In the genomic region with DNA sequence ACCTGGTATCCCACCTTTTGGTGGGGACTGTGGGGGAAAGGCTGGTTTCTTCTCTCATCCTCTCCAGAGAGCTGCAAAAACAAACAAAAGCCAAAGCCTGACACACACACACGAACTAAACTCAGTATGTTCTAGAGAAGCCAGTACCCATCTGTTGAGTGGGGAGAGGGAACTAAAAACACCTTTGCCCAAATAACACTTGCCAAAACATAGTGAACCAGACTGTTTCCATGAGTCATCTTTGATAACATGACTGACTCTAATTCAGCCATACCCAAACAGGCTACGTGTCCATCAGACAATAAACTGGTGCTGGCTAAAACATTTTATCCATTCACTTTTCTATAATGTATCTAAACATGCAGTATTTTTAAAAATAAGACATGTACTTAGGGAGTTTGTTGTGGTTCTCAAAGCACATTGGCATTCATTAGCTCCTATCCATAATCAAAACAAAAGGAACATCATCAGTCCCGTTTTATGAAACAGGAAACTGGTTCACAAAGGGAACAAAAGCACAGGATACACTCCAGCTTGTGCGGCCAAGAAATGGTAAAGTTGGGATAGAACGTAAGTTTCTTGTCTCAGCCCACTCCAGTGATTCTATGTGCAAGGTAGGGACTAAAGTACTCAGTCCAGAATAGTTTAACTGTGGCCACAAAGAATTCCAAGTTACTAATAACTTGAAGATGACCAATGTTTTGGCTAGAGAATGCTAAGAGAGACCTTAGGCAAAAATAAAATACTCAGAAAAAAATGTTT, we compare ENCODE assay signal across 1 cellular context.
A peak's percentile ranks its signal among the peaks of the same experiment; 100 is the strongest.
TF ChIP-seq lines count a peak whose summit lies in the region.

No MANE protein-coding gene starts in this region.

TF ChIP-seq in K562, 482 proteins besides CTCF, POLR2A, EP300 and RAD21:
- TF ChIP-seq RBM34 (IDR thresholded peaks at IDR 0.05; ENCODE audit: borderline replicate concordance, insufficient read depth, low read length) (no peak), ZNF121 (CRISPR knock-in tag; conservative IDR thresholded peaks at IDR 0.05) (no peak), L3MBTL2 (IDR thresholded peaks at IDR 0.05) (no peak), FOSL1 (tag; conservative IDR thresholded peaks at IDR 0.05) (peak; percentile 73), ZNF140 (CRISPR knock-in tag; IDR thresholded peaks at IDR 0.05) (no peak), RB1 (IDR thresholded peaks at IDR 0.05; ENCODE audit: low read depth) (no peak), JUND (IDR thresholded peaks at IDR 0.05; ENCODE audit: borderline replicate concordance, low read depth, low read length) (peak; percentile 51; the same call in 1 of the 2 replicates), JUND (tag; IDR thresholded peaks at IDR 0.05; ENCODE audit: borderline replicate concordance, low read depth, low read length) (peak; percentile 52; the same call in 2 of the 3 replicates)
- TF ChIP-seq, protein P1, sequence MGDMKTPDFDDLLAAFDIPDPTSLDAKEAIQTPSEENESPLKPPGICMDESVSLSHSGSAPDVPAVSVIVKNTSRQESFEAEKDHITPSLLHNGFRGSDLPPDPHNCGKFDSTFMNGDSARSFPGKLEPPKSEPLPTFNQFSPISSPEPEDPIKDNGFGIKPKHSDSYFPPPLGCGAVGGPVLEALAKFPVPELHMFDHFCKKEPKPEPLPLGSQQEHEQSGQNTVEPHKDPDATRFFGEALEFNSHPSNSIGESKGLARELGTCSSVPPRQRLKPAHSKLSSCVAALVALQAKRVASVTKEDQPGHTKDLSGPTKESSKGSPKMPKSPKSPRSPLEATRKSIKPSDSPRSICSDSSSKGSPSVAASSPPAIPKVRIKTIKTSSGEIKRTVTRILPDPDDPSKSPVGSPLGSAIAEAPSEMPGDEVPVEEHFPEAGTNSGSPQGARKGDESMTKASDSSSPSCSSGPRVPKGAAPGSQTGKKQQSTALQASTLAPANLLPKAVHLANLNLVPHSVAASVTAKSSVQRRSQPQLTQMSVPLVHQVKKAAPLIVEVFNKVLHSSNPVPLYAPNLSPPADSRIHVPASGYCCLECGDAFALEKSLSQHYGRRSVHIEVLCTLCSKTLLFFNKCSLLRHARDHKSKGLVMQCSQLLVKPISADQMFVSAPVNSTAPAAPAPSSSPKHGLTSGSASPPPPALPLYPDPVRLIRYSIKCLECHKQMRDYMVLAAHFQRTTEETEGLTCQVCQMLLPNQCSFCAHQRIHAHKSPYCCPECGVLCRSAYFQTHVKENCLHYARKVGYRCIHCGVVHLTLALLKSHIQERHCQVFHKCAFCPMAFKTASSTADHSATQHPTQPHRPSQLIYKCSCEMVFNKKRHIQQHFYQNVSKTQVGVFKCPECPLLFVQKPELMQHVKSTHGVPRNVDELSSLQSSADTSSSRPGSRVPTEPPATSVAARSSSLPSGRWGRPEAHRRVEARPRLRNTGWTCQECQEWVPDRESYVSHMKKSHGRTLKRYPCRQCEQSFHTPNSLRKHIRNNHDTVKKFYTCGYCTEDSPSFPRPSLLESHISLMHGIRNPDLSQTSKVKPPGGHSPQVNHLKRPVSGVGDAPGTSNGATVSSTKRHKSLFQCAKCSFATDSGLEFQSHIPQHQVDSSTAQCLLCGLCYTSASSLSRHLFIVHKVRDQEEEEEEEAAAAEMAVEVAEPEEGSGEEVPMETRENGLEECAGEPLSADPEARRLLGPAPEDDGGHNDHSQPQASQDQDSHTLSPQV (IDR thresholded peaks at IDR 0.05): 0 out of 2 replicates have a peak, but pooled peaks have one; percentile 36
- TF ChIP-seq, protein P2, sequence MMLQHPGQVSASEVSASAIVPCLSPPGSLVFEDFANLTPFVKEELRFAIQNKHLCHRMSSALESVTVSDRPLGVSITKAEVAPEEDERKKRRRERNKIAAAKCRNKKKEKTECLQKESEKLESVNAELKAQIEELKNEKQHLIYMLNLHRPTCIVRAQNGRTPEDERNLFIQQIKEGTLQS (IDR thresholded peaks at IDR 0.05): peak; percentile 41; the same call in 1 of the 2 replicates
- TF ChIP-seq, protein P2 (CRISPR knock-in tag; conservative IDR thresholded peaks at IDR 0.05): no peak
- TF ChIP-seq, protein P3, sequence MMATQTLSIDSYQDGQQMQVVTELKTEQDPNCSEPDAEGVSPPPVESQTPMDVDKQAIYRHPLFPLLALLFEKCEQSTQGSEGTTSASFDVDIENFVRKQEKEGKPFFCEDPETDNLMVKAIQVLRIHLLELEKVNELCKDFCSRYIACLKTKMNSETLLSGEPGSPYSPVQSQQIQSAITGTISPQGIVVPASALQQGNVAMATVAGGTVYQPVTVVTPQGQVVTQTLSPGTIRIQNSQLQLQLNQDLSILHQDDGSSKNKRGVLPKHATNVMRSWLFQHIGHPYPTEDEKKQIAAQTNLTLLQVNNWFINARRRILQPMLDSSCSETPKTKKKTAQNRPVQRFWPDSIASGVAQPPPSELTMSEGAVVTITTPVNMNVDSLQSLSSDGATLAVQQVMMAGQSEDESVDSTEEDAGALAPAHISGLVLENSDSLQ (IDR thresholded peaks at IDR 0.05): 0 out of 2 replicates have a peak, but pooled peaks have one; percentile 12
